ENCODE assay signal across 28 cellular contexts in genomic region chr2:190068764-190069163, GRCh38. TPM values are rescaled to one million over a fixed set of nuclear protein-coding genes. Genes with fewer than 3 reads are reported as not detected.
"Had no signal": no experiment of that assay in that cellular context is flagged by ENCODE, and none has a peak within 500 bp of the region (broad histone marks: within the 10 kb centered on the region; RNA-seq: fewer than 3 reads in every experiment).

No MANE protein-coding gene starts in this region.

- H3K27ac Mint-ChIP-seq: activated B cell treated with CpG ODN at 0.5 μM for 24 hours; activated CD4-positive, alpha-beta T cell treated with anti-CD3 and anti-CD28 coated beads for 36 hours; activated naive CD8-positive, alpha-beta T cell; activated T-cell treated with anti-CD3 and anti-CD28 coated beads, Interleukin-2, amount 50 U/mL, for 24 hours; activated T-helper 2 cell treated with anti-CD3 and anti-CD28 coated beads, Interferon-gamma antibody, Interleukin-2, Interleukin-4, amounts not matched to agents 10 μg/mL and 5 μg/mL and 100 μg/mL, durations not matched to agents 14 hours and 24 hours and 36 hours; effector memory CD8-positive, alpha-beta T cell had no signal

- H3K36me3 ChIP-seq: adrenal gland, colonic mucosa, upper lobe of left lung had no signal

- H3K9ac ChIP-seq: parathyroid adenoma had no signal

- H3K79me2 ChIP-seq: hepatocyte, parathyroid adenoma had no signal

- H3K4me1 Mint-ChIP-seq: activated B cell treated with CpG ODN at 0.5 μM for 24 hours; activated CD4-positive, alpha-beta T cell treated with anti-CD3 and anti-CD28 coated beads for 36 hours had no signal

- DNase-seq: activated B cell treated with CpG ODN at 0.5 μM for 24 hours; activated CD4-positive, alpha-beta T cell treated with anti-CD3 and anti-CD28 coated beads for 36 hours; activated CD4-positive, alpha-beta T cell treated with anti-CD3 and anti-CD28 coated beads, Interleukin-2, amount 50 U/mL, for 4 hours; activated CD8-positive, alpha-beta memory T cell treated with anti-CD3 and anti-CD28 coated beads for 24 hours; activated CD8-positive, alpha-beta memory T cell treated with anti-CD3 and anti-CD28 coated beads, Interleukin-2, amount 50 U/mL, for 4 hours; activated naive CD4-positive, alpha-beta T cell; activated T-cell treated with anti-CD3 and anti-CD28 coated beads, Interleukin-2, amount 50 U/mL, for 24 hours; adrenal gland; colonic mucosa; dorsolateral prefrontal cortex; effector memory CD8-positive, alpha-beta T cell; glutamatergic neuron; kidney glomerular epithelial cell; left ventricle myocardium superior; nucleus accumbens; small intestine; stimulated activated CD4-positive, alpha-beta T cell treated with anti-CD3 and anti-CD28 coated beads, Interleukin-2, amount 100 ng/mL, for 24 hours; stimulated activated naive CD4-positive, alpha-beta T cell; T1000; upper lobe of left lung had no signal

- H3K36me3 Mint-ChIP-seq: activated naive CD8-positive, alpha-beta T cell had no signal

- H3K27me3 Mint-ChIP-seq: activated B cell treated with CpG ODN at 0.5 μM for 24 hours; activated CD4-positive, alpha-beta T cell treated with anti-CD3 and anti-CD28 coated beads for 36 hours; activated T-cell treated with anti-CD3 and anti-CD28 coated beads, Interleukin-2, amount 50 U/mL, for 24 hours had no signal

- H3K9me3 Mint-ChIP-seq: activated B cell treated with CpG ODN at 0.5 μM for 24 hours; activated T-cell treated with anti-CD3 and anti-CD28 coated beads, Interleukin-2, amount 50 U/mL, for 24 hours; activated T-helper 2 cell treated with anti-CD3 and anti-CD28 coated beads, Interferon-gamma antibody, Interleukin-2, Interleukin-4, amounts not matched to agents 10 μg/mL and 5 μg/mL and 100 μg/mL, durations not matched to agents 14 hours and 24 hours and 36 hours; effector memory CD8-positive, alpha-beta T cell had no signal

- H3K27ac ChIP-seq: adrenal gland, colonic mucosa, dorsolateral prefrontal cortex, hepatocyte, parathyroid adenoma, upper lobe of left lung had no signal

- H2AFZ ChIP-seq: hepatocyte, parathyroid adenoma had no signal

- H3K4me3 ChIP-seq: adrenal gland, colonic mucosa, dorsolateral prefrontal cortex, hepatocyte, upper lobe of left lung had no signal

- H3K9me3 ChIP-seq: adrenal gland, colonic mucosa, upper lobe of left lung had no signal

- ATAC-seq: activated CD4-positive, alpha-beta T cell treated with anti-CD3 and anti-CD28 coated beads for 36 hours; effector memory CD8-positive, alpha-beta T cell; esophagus mucosa; left ventricle myocardium superior; sciatic nerve had no signal

- H3K4me3 Mint-ChIP-seq: activated B cell treated with CpG ODN at 0.5 μM for 24 hours; activated CD4-positive, alpha-beta T cell treated with anti-CD3 and anti-CD28 coated beads for 36 hours; activated naive CD8-positive, alpha-beta T cell; activated T-cell treated with anti-CD3 and anti-CD28 coated beads, Interleukin-2, amount 50 U/mL, for 24 hours; effector memory CD8-positive, alpha-beta T cell had no signal

- H3K27me3 ChIP-seq: adrenal gland, colonic mucosa, dorsolateral prefrontal cortex, hepatocyte, upper lobe of left lung had no signal

- H3K4me2 ChIP-seq: hepatocyte had no signal

- FAIRE-seq: bronchial epithelial cell, endothelial cell of umbilical vein, small intestine had no signal

- H3K4me1 ChIP-seq: colonic mucosa, parathyroid adenoma, upper lobe of left lung had no signal

RNA-seq across cellular contexts. Expression of gene MSTN, which starts 6.2 kb away (rescaled TPM):
- total RNA-seq: activated B cell treated with CpG ODN at 0.5 μM for 24 hours; activated CD4-positive, alpha-beta T cell treated with anti-CD3 and anti-CD28 coated beads for 36 hours; activated T-helper 2 cell treated with anti-CD3 and anti-CD28 coated beads, Interferon-gamma antibody, Interleukin-2, Interleukin-4, amounts not matched to agents 10 μg/mL and 5 μg/mL and 100 μg/mL, durations not matched to agents 14 hours and 24 hours and 36 hours; bronchial epithelial cell; endothelial cell of umbilical vein; left ventricle myocardium superior had no signal
